1 cellular context compared by ENCODE assay signal in genomic region chr4:38820329-38821061, GRCh38.
TF ChIP-seq lines count a peak whose summit lies in the region.

No MANE protein-coding gene starts in this region.

TF ChIP-seq in K562, 482 proteins besides CTCF, POLR2A, EP300 and RAD21:
- no peak for TF ChIP-seq RBBP5 (IDR thresholded peaks at IDR 0.05; ENCODE audit: borderline replicate concordance, insufficient read depth, low read length, poor library complexity, severe bottlenecking)
- TF ChIP-seq CEBPB (tag; IDR thresholded peaks at IDR 0.05) = peak; percentile 46; the same call in 1 of the 2 replicates
- no peak for TF ChIP-seq CEBPG (CRISPR knock-in tag; IDR thresholded peaks at IDR 0.05)
- TF ChIP-seq CEBPG (tag; conservative IDR thresholded peaks at IDR 0.05 in 1 of 2, IDR thresholded peaks at IDR 0.05 in 1 of 2) = peak; percentile 26 to 67; a peak in 2 of 4 replicates
TF ChIP-seq in K562: peak in this region for 2.
